19 cellular contexts compared by ENCODE assay signal in the genomic region with DNA sequence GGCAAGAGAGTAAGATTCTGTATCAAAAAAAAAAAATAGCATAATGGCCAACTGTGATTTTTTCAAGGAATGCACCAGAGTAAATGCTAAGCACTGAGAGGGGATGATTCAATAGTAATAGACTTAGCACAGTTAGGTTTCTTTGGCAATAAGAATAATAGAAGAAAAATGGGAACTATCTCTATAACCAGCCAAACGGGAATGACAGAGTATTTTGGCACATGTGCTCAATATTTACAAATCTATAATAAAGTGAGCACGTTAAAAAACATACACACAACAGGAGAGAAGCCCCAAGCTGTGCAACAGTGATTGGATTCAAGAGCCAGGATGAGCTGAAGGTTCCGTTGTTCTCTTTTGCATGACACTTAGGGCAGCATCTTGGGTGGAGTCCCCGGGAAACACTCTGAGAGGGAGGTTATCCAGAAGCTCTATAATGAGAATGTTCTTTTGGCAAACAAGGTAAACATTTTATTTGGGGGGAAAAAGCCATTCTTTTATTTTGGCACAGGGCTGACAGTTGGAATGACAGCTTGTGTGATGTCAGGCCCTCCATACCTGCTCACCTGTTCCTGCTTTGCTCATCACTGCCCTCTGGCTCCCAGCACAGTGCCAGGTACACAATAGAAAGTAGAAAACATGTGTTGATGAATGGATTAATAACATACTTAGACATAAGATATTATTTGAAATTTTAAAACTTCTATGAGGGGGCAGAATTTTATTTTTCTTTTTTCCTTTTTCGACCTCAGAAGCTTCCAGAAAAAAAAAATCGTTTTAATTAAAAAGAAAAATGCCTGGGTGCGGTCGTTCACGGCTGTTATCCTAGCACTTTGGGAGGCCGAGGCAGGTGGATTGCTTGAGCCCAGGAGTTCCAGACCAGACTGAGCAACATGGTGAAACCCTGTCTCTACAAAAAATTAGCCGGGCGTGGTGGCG. TPM values are rescaled to one million over a fixed set of nuclear protein-coding genes. Genes with fewer than 3 reads are reported as not detected.
DNase-seq lines count a peak whose midpoint lies in the region; ATAC-seq, FAIRE-seq and TF ChIP-seq lines count a peak whose summit lies in the region.
"Had no signal": no experiment of that assay in that cellular context is flagged by ENCODE, and none has a peak within 500 bp of the region (broad histone marks: within the 10 kb centered on the region; RNA-seq: fewer than 3 reads in every experiment).

No MANE protein-coding gene starts in this region.

- H3K4me3 Mint-ChIP-seq in Calu3 (ENCODE audit: low read depth, unreplicated experiment) = no peak overlapping the region
- no peak overlapping the region for H3K4me3 Mint-ChIP-seq in HFFc6
- H3K4me3 Mint-ChIP-seq: dendritic cell treated with granulocyte-macrophage colony-stimulating factor and Interleukin-4, amounts not matched to agents 40 ng/mL and 50 ng/mL, for 4 days had no signal

- no TSS peak for BruUV-seq in Calu3 (replicated peaks; lab: Mats Ljungman, UMichigan)

- H3K9me3 ChIP-seq in keratinocyte (ENCODE audit: control insufficient read depth, low read depth, low read length) = no peaks in the 10 kb centered on the region
- H3K9me3 ChIP-seq: BE2C, MG63, uterus had no signal

- intact Hi-C loops in Calu3 (cut with micrococcal nuclease; ENCODE audit: unreplicated experiment) = loop anchor here (1.0 to 10.0 kb wide), 4 partner anchors 111 to 297 kb away; no protein-coding TSS in a partner anchor

- no peak overlapping the region for H3K27ac ChIP-seq in keratinocyte (ENCODE audit: control insufficient read depth, insufficient read depth, low read length)
- H3K27ac ChIP-seq: uterus had no signal

- no peaks in the 10 kb centered on the region for H3K27me3 ChIP-seq in keratinocyte (ENCODE audit: control insufficient read depth, extremely low read depth, insufficient read depth, low read length)
- H3K27me3 ChIP-seq: BE2C, MG63, uterus had no signal

- no peak for FAIRE-seq in keratinocyte (lab: Jason Lieb, UNC)
- FAIRE-seq: GM12892 had no signal

- H3K27me3 Mint-ChIP-seq in Calu3 (ENCODE audit: unreplicated experiment) (peaks cover 18% of the 10 kb centered on the region), HFFc6 (ENCODE audit: insufficient read depth) (peaks cover 7% of the 10 kb centered on the region; the same call in 1 of the 2 replicates)

- TF ChIP-seq CTCF in Calu3 (IDR thresholded peaks at IDR 0.05; ENCODE audit: unreplicated experiment) (peak; percentile 32), HFFc6 (IDR thresholded peaks at IDR 0.05) (0 out of 2 replicates have a peak, but pooled peaks have one; percentile 20), keratinocyte (optimal IDR thresholded peaks at IDR 0.05 in 1 of 3, IDR thresholded peaks at IDR 0.05 in 1 of 3, conservative IDR thresholded peaks at IDR 0.05 in 1 of 3; ENCODE audit: extremely low read depth in 1 of 3, insufficient read depth in 2 of 3, low read length in 3 of 3) (peak; percentile 45 to 70 (median 61))

- H3K9ac ChIP-seq in keratinocyte (ENCODE audit: control insufficient read depth, extremely low read depth, insufficient read depth, low read length) = no peak overlapping the region

- DNase-seq in Calu3 (peak; percentile 52), HFFc6 (no peak), RPMI8226 (peak; percentile 47), keratinocyte (ENCODE audit: low read depth, low spot score) (no peak), DMS 273 (lab: John Stamatoyannopoulos, UW; ENCODE audit: unreplicated experiment) (no peak)
- DNase-seq in effector CD4-positive, alpha-beta T cell = no peak
- DNase-seq: activated CD4-positive, CD25-positive, alpha-beta regulatory T cell treated with anti-CD3 and anti-CD28 coated beads, Interleukin-2, amount 50 U/mL, for 72 hours; BE2C; EL; MG63; occipital lobe; stimulated activated naive CD8-positive, alpha-beta T cell treated with anti-CD3 and anti-CD28 coated beads, Interleukin-15, Interleukin-2, amounts not matched to agents 100 U/mL and 50 U/mL, for 24 hours; uterus had no signal

- peaks cover 14% of the 10 kb centered on the region for H3K4me1 Mint-ChIP-seq in Calu3 (ENCODE audit: low read depth, unreplicated experiment)
- H3K4me1 Mint-ChIP-seq in HFFc6 (ENCODE audit: low read depth) = peaks cover 22% of the 10 kb centered on the region

- H4K20me1 ChIP-seq in keratinocyte (ENCODE audit: control insufficient read depth, extremely low read depth, insufficient read depth, low read length) = no peaks in the 10 kb centered on the region

- H3K36me3 ChIP-seq in keratinocyte (ENCODE audit: control insufficient read depth in 2 of 2, extremely low read depth in 1 of 2, insufficient read depth in 2 of 2, low read length in 2 of 2) = no peaks in the 10 kb centered on the region
- H3K36me3 ChIP-seq: BE2C, MG63, uterus had no signal

- H3K79me2 ChIP-seq in keratinocyte (ENCODE audit: control insufficient read depth, insufficient read depth, low read length) = no peaks in the 10 kb centered on the region

- H3K36me3 Mint-ChIP-seq in Calu3 (ENCODE audit: insufficient read depth, unreplicated experiment) = no peaks in the 10 kb centered on the region
- no peaks in the 10 kb centered on the region for H3K36me3 Mint-ChIP-seq in HFFc6 (ENCODE audit: low read depth)

- no peaks in the 10 kb centered on the region for H3K9me1 ChIP-seq in keratinocyte (ENCODE audit: control insufficient read depth, extremely low read depth, insufficient read depth, low read length)

- ATAC-seq in GM18868 (IDR thresholded peaks at IDR 0.05; ENCODE audit: unreplicated experiment) (no peak), HG03025 (IDR thresholded peaks at IDR 0.05; ENCODE audit: low FRiP score, unreplicated experiment) (no peak)
- ATAC-seq: stimulated activated naive CD8-positive, alpha-beta T cell treated with anti-CD3 and anti-CD28 coated beads, Interleukin-15, Interleukin-2, amounts not matched to agents 100 U/mL and 50 U/mL, for 24 hours had no signal

- no peak overlapping the region for H3K4me2 ChIP-seq in keratinocyte (ENCODE audit: control insufficient read depth, extremely low read depth, insufficient read depth, low read depth, low read length)

- H3K9me3 Mint-ChIP-seq in Calu3 (ENCODE audit: low read depth, unreplicated experiment) = no peaks in the 10 kb centered on the region
- H3K9me3 Mint-ChIP-seq in HFFc6 = no peaks in the 10 kb centered on the region
- H3K9me3 Mint-ChIP-seq: dendritic cell treated with granulocyte-macrophage colony-stimulating factor and Interleukin-4, amounts not matched to agents 40 ng/mL and 50 ng/mL, for 4 days had no signal

- peaks cover 14% of the 10 kb centered on the region for H3K4me1 ChIP-seq in keratinocyte (ENCODE audit: control insufficient read depth, extremely low read depth, insufficient read depth, low read length)
- H3K4me1 ChIP-seq: uterus had no signal

- H3K27ac Mint-ChIP-seq in Calu3 (ENCODE audit: unreplicated experiment) = no peak overlapping the region
- no peak overlapping the region for H3K27ac Mint-ChIP-seq in HFFc6
- H3K27ac Mint-ChIP-seq: dendritic cell treated with granulocyte-macrophage colony-stimulating factor and Interleukin-4, amounts not matched to agents 40 ng/mL and 50 ng/mL, for 4 days had no signal

- no peak overlapping the region for H3K4me3 ChIP-seq in keratinocyte (ENCODE audit: control insufficient read depth in 2 of 3, extremely low read depth in 1 of 3, insufficient read depth in 2 of 3, low read depth in 1 of 3, low read length in 3 of 3)
- H3K4me3 ChIP-seq: MG63, uterus had no signal

- CTCF ChIA-PET in Calu3 (lab: Charles Lee) = interaction anchor here (0.6 to 1.3 kb wide), 4 partner anchors 39 to 297 kb away, joined by 3 to 9 read pairs (median 3); no protein-coding TSS in a partner anchor

- dilution Hi-C loops in keratinocyte (cut with MboI; ENCODE audit: extremely low pct_ligation_motif_present, low sequenced_read_pairs) = no loop called here

- no peak overlapping the region for H2AFZ ChIP-seq in keratinocyte (ENCODE audit: control insufficient read depth, low read length)

RNA-seq across cellular contexts. Expression of gene MUC4, which starts 44.0 kb away (rescaled TPM):
- 3.6 and 4.6 TPM in 2 replicates for total RNA-seq in Calu3 (2022)
- not detected for total RNA-seq in HFFc6 (2021; fragmentation: NEBNext Ultra II Directional; extraction: Animal tissue kit (Norgen Biotek cat#: 25700))
- polyA plus RNA-seq in keratinocyte = not detected in 3 replicates
- not detected for polyA plus RNA-seq in keratinocyte (2011; ENCODE audit: low read depth)
- polyA plus RNA-seq in keratinocyte (2011; cell fraction: cytosol; rRNA removed) = not detected in 2 replicates
- not detected in 2 replicates for polyA plus RNA-seq in keratinocyte (2011; cell fraction: nucleus; rRNA removed)
- 0.04 TPM in 1 of 2 replicates, not detected in the other for polyA plus RNA-seq in keratinocyte (2012; ENCODE audit: low replicate concordance)
- polyA minus RNA-seq in keratinocyte = under 0.01 TPM in 1 of 3 replicates, not detected in the others
- not detected for polyA minus RNA-seq in keratinocyte (2011; cell fraction: cytosol; rRNA and poly(A)+ RNA removed)
- polyA minus RNA-seq in keratinocyte (2011; cell fraction: nucleus; rRNA and poly(A)+ RNA removed) = not detected in 2 replicates
- total RNA-seq: fibroblast of lung, NCI-H460, occipital lobe had no signal
- polyA plus RNA-seq: fibroblast of lung had no signal

RNA-seq across cellular contexts. Expression of gene TNK2, which starts 52.6 kb away (rescaled TPM):
- 50.4 and 53.0 TPM in 2 replicates for total RNA-seq in Calu3 (2022)
- 10 to 100 TPM; 29.6 to 46.1 (median 35.1) TPM for total RNA-seq in HFFc6 (2021; fragmentation: NEBNext Ultra II Directional; extraction: Animal tissue kit (Norgen Biotek cat#: 25700))
- 10.6 to 21.4 TPM (median 15.8 TPM) in 3 replicates for polyA plus RNA-seq in keratinocyte
- 17.1 TPM for polyA plus RNA-seq in keratinocyte (2011; ENCODE audit: low read depth)
- 4.4 and 10.0 TPM in 2 replicates for polyA plus RNA-seq in keratinocyte (2011; cell fraction: cytosol; rRNA removed)
- polyA plus RNA-seq in keratinocyte (2011; cell fraction: nucleus; rRNA removed) = 56.7 and 70.6 TPM in 2 replicates
- 23.7 and 30.5 TPM in 2 replicates for polyA plus RNA-seq in keratinocyte (2012; ENCODE audit: low replicate concordance)
- 24.1 to 62.9 TPM (median 26.8 TPM) in 3 replicates for polyA minus RNA-seq in keratinocyte
- polyA minus RNA-seq in keratinocyte (2011; cell fraction: cytosol; rRNA and poly(A)+ RNA removed) = 24.0 TPM
- 27.1 and 33.3 TPM in 2 replicates for polyA minus RNA-seq in keratinocyte (2011; cell fraction: nucleus; rRNA and poly(A)+ RNA removed)

Comparison
In these comparisons a context has a peak if more than half of its experiments do, and no peak if none do; other contexts are left out.
1. DNase-seq: peak in Calu3 (single experiment) and RPMI8226 (single experiment); none in HFFc6 (single experiment), keratinocyte (single experiment), DMS 273 (single experiment) and effector CD4-positive, alpha-beta T cell (single experiment).
2. Peak in every context shown above with its lines, with median percentiles within 50 percentile points of each other: CTCF ChIP-seq.